18 cellular contexts compared by ENCODE assay signal in the genomic region with DNA sequence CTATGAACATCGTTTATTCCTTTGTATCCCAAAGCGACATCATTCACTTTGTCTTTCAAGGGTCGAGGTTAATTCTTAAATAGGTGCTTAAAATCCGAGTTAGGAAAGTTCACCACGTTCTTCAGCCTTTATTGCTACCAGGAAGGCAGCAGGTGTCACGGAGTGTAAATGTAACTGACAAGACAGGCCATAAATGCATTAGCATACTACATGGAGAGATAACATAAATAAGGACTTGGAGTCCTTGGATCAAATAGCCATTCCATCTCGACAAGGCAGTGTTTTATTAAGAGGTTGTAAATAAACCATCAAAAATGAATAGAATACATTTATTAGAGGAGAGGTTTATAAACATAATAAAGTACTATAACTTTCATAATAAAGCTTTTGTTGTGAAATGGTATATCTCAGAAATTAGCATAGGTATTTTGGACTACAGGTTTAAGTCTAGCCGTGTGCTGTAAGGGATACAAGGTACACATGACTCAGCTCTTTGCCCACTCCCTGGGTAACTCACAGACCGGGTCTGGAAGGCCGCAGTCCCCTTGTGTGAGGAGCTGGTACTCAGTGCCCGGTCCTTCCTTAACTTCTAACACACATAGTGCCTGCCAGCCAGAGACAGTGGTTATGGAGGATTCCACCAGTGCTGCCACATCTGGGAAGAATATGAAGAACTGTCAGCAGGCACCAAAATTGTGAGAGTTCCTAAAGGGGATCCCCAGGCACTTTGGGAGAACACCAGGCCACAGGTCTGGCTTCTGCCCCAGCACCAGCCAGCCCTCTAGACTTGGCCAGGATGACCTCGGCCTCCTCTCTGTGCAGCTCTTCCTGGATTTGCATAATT. TPM values are rescaled to one million over a fixed set of nuclear protein-coding genes. Genes with fewer than 3 reads are reported as not detected.
A peak's percentile ranks its signal among the peaks of the same experiment; 100 is the strongest.
DNase-seq lines count a peak whose midpoint lies in the region; ATAC-seq and TF ChIP-seq lines count a peak whose summit lies in the region.
"Had no signal": no experiment of that assay in that cellular context is flagged by ENCODE, and none has a peak within 500 bp of the region (broad histone marks: within the 10 kb centered on the region; RNA-seq: fewer than 3 reads in every experiment).

No MANE protein-coding gene starts in this region.

- H3K9me3 ChIP-seq in right atrium auricular region, result no peaks in the 10 kb centered on the region
- no peaks in the 10 kb centered on the region for H3K9me3 ChIP-seq in neuronal stem cell (replicated peaks in 1 of 2; ENCODE audit: control insufficient read depth in 2 of 2, insufficient read depth in 1 of 2, low read depth in 1 of 2, low read length in 2 of 2)
- H3K9me3 ChIP-seq in left lung, result no peaks in the 10 kb centered on the region
- H3K9me3 ChIP-seq: BLaER1, SJSA1 had no signal

- intact Hi-C loops in left cardiac atrium (cut with DNase I), result no loop called here
- intact Hi-C loops in left lung (cut with DNase I), result no loop called here

- H3K4me1 ChIP-seq in right atrium auricular region (no peaks in the 10 kb centered on the region), neuronal stem cell (ENCODE audit: control insufficient read depth in 2 of 2, insufficient read depth in 1 of 2, low read depth in 1 of 2, low read length in 2 of 2) (no peaks in the 10 kb centered on the region), left lung (no peaks in the 10 kb centered on the region)
- H3K4me1 ChIP-seq: SJSA1 had no signal

- no peaks in the 10 kb centered on the region for H3K79me1 ChIP-seq in neuronal stem cell (ENCODE audit: low read depth, low read length)

- no peak overlapping the region for H4K8ac ChIP-seq in neuronal stem cell (ENCODE audit: low read depth, low read length)

- no peaks in the 10 kb centered on the region for H3K27me3 ChIP-seq in right atrium auricular region
- H3K27me3 ChIP-seq in neuronal stem cell (ENCODE audit: control insufficient read depth in 3 of 3, insufficient read depth in 3 of 3, low read depth in 1 of 3, low read length in 3 of 3), result peaks cover 0 to 6% (median 0%) of the 10 kb centered on the region in 3 experiments
- H3K27me3 ChIP-seq in left lung, result peaks cover 0 to 10% of the 10 kb centered on the region in 2 donors
- H3K27me3 ChIP-seq: BLaER1 had no signal

- H3K4ac ChIP-seq in neuronal stem cell (ENCODE audit: low read length), result no peak overlapping the region

- no peak overlapping the region for H2BK120ac ChIP-seq in neuronal stem cell (ENCODE audit: low read depth, low read length)

- H3K14ac ChIP-seq in neuronal stem cell (ENCODE audit: low read length), result no peak overlapping the region

- TF ChIP-seq CTCF in right atrium auricular region (IDR thresholded peaks at IDR 0.05) (no peak), left lung (IDR thresholded peaks at IDR 0.05) (no peak)

- no peak overlapping the region for H2AFZ ChIP-seq in neuronal stem cell (ENCODE audit: low read length)

- no peak overlapping the region for H2BK15ac ChIP-seq in neuronal stem cell (ENCODE audit: low read length)

- no peak overlapping the region for H3K4me2 ChIP-seq in neuronal stem cell (ENCODE audit: insufficient read depth, low read length, poor library complexity, severe bottlenecking)
- H3K4me2 ChIP-seq: BLaER1 had no signal

- H2BK5ac ChIP-seq in neuronal stem cell (ENCODE audit: low read length), result peak overlapping the region; percentile 16

- H3K18ac ChIP-seq in neuronal stem cell (ENCODE audit: low read length), result no peak overlapping the region

- H2AK5ac ChIP-seq in neuronal stem cell (ENCODE audit: low read depth, low read length), result no peak overlapping the region

- no peak overlapping the region for H3K23ac ChIP-seq in neuronal stem cell (ENCODE audit: low read depth, low read length, poor library complexity)

- H3K9ac ChIP-seq in neuronal stem cell (ENCODE audit: low read depth, low read length, poor library complexity), result no peak overlapping the region
- H3K9ac ChIP-seq: BLaER1 had no signal

- WGBS in neuronal stem cell (ENCODE audit: extremely low coverage in 2 of 2, insufficient read length in 2 of 2, insufficient replicate concordance in 1 of 2), 2 donors, result no CpG with 5 or more reads among the region's 12 CpGs

- no peak overlapping the region for H3K27ac ChIP-seq in right atrium auricular region
- no peak overlapping the region for H3K27ac ChIP-seq in neuronal stem cell (replicated peaks; ENCODE audit: low read length)
- H3K27ac ChIP-seq in left lung, result no peak overlapping the region
- H3K27ac ChIP-seq: BLaER1, RWPE1, SJSA1 had no signal

- H2BK12ac ChIP-seq in neuronal stem cell (ENCODE audit: low read length), result no peak overlapping the region

- H3K4me3 ChIP-seq in right atrium auricular region, result no peak overlapping the region
- H3K4me3 ChIP-seq in neuronal stem cell (ENCODE audit: low read length in 2 of 2), result no peak overlapping the region
- H3K4me3 ChIP-seq in left lung, result no peak overlapping the region
- H3K4me3 ChIP-seq: BLaER1, SJSA1 had no signal

- no peak for ATAC-seq in left cardiac atrium
- ATAC-seq in left lung, result no peak
- ATAC-seq in GM21526 (IDR thresholded peaks at IDR 0.05; ENCODE audit: low FRiP score, unreplicated experiment), result no peak
- no peak for ATAC-seq in HG02885 (IDR thresholded peaks at IDR 0.05; ENCODE audit: poor library complexity, unreplicated experiment)

- H3K36me3 ChIP-seq in right atrium auricular region (no peaks in the 10 kb centered on the region), neuronal stem cell (replicated peaks in 1 of 2; ENCODE audit: control insufficient read depth in 2 of 2, insufficient read depth in 2 of 2, low read length in 2 of 2) (no peaks in the 10 kb centered on the region), left lung (no peaks in the 10 kb centered on the region)
- H3K36me3 ChIP-seq: BLaER1, SJSA1 had no signal

- no peak overlapping the region for H4K91ac ChIP-seq in neuronal stem cell (ENCODE audit: low read depth, low read length, poor library complexity)

- DNase-seq in right atrium auricular region (ENCODE audit: low spot score) (peak; percentile 51), left cardiac atrium (no peak), islet precursor cell (peak; percentile 25), neuronal stem cell (ENCODE audit: low spot score) (no peak), left lung (no peak), germinal center (ENCODE audit: low spot score) (no peak)
- DNase-seq: CD8-positive, alpha-beta memory T cell; DND-41; GDM1; NCI-H187 treated with DMSO at 0.1 percent for 48 hours; NCI-H748 treated with DMSO at 0.1 percent for 48 hours; OCI-M1 had no signal

RNA-seq across cellular contexts. Expression of a gene that starts 29.4 kb away (rescaled TPM):
- not detected for total RNA-seq in right atrium auricular region
- not detected for total RNA-seq in left cardiac atrium
- not detected for polyA plus RNA-seq in neuronal stem cell (2013, experiment 1 of 2)
- not detected for polyA plus RNA-seq in neuronal stem cell (2013, experiment 2 of 2)
- total RNA-seq in left lung, result 10 to 100 TPM in 1 of 2 donors, 1 to 10 TPM in 1; 9.8 to 14.9 TPM
- total RNA-seq: A172; CD8-positive, alpha-beta memory T cell; SJSA1 had no signal
- polyA plus RNA-seq: CD8-positive, alpha-beta memory T cell had no signal

Comparison
In these comparisons a context has a peak if more than half of its experiments do, and no peak if none do; other contexts are left out.
1. DNase-seq: peak in right atrium auricular region (single experiment) and islet precursor cell (single experiment); none in left cardiac atrium (single experiment), neuronal stem cell (single experiment), left lung (0 of 2) and germinal center (single experiment).
2. RNA of a gene that starts 29.4 kb away (total RNA-seq): 9.8 to 14.9 TPM in left lung; not detected in right atrium auricular region and not detected in left cardiac atrium; every median in the first group is over 10 times any median in the second.